ENCODE assay signal across 8 cellular contexts in the genomic region with DNA sequence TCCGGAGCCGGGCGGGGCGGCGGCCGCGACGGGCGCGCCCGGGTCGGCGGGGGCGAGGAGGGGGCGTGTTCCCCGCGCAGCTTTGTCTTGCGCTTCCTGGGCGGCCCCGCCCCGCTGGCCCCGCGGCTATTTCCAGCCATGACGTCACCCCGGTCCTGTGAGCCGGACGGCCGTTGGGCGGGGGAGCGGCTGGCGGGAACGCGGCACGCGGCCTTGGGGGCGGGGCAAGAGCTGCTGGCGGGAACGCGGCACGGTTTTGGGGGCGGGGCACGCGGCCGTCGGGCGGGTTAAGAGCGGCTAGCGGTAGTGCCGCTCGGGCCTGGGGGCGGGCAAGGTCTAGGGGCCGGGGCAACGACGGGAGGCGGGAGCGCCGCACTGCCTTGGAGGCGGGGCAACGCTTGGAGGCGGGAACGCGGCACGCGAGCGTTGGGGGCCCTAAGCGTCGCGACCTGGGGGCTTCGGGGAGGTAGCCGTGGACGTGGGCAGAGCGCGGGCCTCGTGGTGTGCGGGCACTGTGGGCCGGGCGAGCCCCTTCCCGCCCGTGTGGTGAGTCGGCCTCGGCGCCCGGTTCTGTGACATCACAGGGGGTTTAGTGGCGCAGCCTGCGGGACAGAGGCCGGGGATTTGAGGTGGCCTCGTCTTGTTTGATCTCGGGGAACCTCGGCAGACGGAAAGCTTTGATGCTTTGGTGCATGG.
DNase-seq lines count a peak whose midpoint lies in the region; ATAC-seq lines count a peak whose summit lies in the region.

No MANE protein-coding gene starts in this region.

- ATAC-seq in GM19023 (IDR thresholded peaks at IDR 0.05; ENCODE audit: unreplicated experiment) = peak; percentile 58
- peak; percentile 35 for ATAC-seq in HG03342 (IDR thresholded peaks at IDR 0.05; ENCODE audit: unreplicated experiment)

- DNase-seq in ACHN = peak; percentile 96
- peak; percentile 97 for DNase-seq in NCI-H748 (lab: John Stamatoyannopoulos, UW; ENCODE audit: unreplicated experiment)
- peak; percentile 70 to 88 (median 74) for DNase-seq in activated CD8-positive, alpha-beta memory T cell treated with anti-CD3 and anti-CD28 coated beads for 48 hours (ENCODE audit: low read depth in 2 of 3, low spot score in 2 of 3)
- peak; percentile 84 for DNase-seq in effector CD4-positive, alpha-beta T cell
- peak; percentile 84 for DNase-seq in medulla oblongata (ENCODE audit: extremely low spot score)
- DNase-seq in stimulated activated CD4-positive, alpha-beta T cell treated with anti-CD3 and anti-CD28 coated beads, TNF-alpha, amount 100 ng/mL, for 1 hour (ENCODE audit: low read depth in 3 of 3, low spot score in 1 of 3) = peak; percentile 75 to 94 (median 78)

- in situ Hi-C loops in ACHN (cut with HindIII; ENCODE audit: low pct_ligation_motif_present, low pct_unique_long_range_greater_than_20kb, low sequenced_read_pairs) = loop anchor here (25.0 kb wide), 1 partner anchor 232 kb away; no protein-coding TSS in a partner anchor

Comparison
In these comparisons a context has a peak if more than half of its experiments do, and no peak if none do; other contexts are left out.
1. Peak in every context shown above with its lines: DNase-seq and ATAC-seq.